Comparison of ENCODE assay signal across 31 cellular contexts in genomic region chr22:41229730-41230398, GRCh38. TPM values are rescaled to one million over a fixed set of nuclear protein-coding genes. Genes with fewer than 3 reads are reported as not detected.
DNase-seq lines count a peak whose midpoint lies in the region; ATAC-seq and TF ChIP-seq lines count a peak whose summit lies in the region.
"Had no signal": no experiment of that assay in that cellular context is flagged by ENCODE, and none has a peak within 500 bp of the region (broad histone marks: within the 10 kb centered on the region; RNA-seq: fewer than 3 reads in every experiment).

No MANE protein-coding gene starts in this region.

- H3K27me3 ChIP-seq in heart left ventricle (no peaks in the 10 kb centered on the region), gastroesophageal sphincter (no peaks in the 10 kb centered on the region), sigmoid colon (no peaks in the 10 kb centered on the region)
- H3K27me3 ChIP-seq: breast epithelium, hepatocyte, left lung, ovary, SJCRH30, vagina had no signal

- peaks cover 0 to 45% (median 38%) of the 10 kb centered on the region in 9 donors for H3K36me3 ChIP-seq in heart left ventricle
- peaks cover 0 to 70% of the 10 kb centered on the region in 2 donors for H3K36me3 ChIP-seq in gastroesophageal sphincter
- H3K36me3 ChIP-seq in sigmoid colon: peaks cover 21 to 59% (median 35%) of the 10 kb centered on the region in 4 donors
- H3K36me3 ChIP-seq: ovary had no signal

- H3K27ac ChIP-seq in heart left ventricle: peak overlapping the region in 10 of 12 donors; percentile 9 to 81 (median 66)
- no peak overlapping the region for H3K27ac ChIP-seq in gastroesophageal sphincter
- no peak overlapping the region for H3K27ac ChIP-seq in sigmoid colon
- H3K27ac ChIP-seq: breast epithelium, GM23248, hepatocyte, ovary, SJCRH30, thoracic aorta, vagina had no signal

- DNase-seq in Right ventricle myocardium inferior (ENCODE audit: missing footprints) (peak; percentile 75), cardiac septum (ENCODE audit: low spot score) (no peak), heart left ventricle (peak in 4 of 5 donors; percentile 50 to 85 (median 70)), lung microvascular endothelial cell (ENCODE audit: low read depth in 2 of 2) (peak; percentile 51 to 86), activated gamma-delta T cell treated with Interleukin-2 at 50 U/mL for 16 hours (no peak), sigmoid colon (no peak)
- DNase-seq: activated CD4-positive, alpha-beta T cell treated with anti-CD3 and anti-CD28 coated beads, Interleukin-2, amount 50 U/mL, for 48 hours; effector memory CD4-positive, alpha-beta T cell; foreskin fibroblast; GM23248; HFFc6; left lung; midbrain; naive thymus-derived CD4-positive, alpha-beta T cell; NCI-H1092; NCI-H187 treated with DMSO at 0.1 percent for 48 hours; NCI-H526 treated with DMSO at 0.1 percent for 48 hours; ovary; SJCRH30; stimulated activated naive CD8-positive, alpha-beta T cell treated with anti-CD3 and anti-CD28 coated beads, Interleukin-15, Interleukin-2, amounts not matched to agents 100 U/mL and 50 U/mL, for 24 hours had no signal

- H3K4me3 ChIP-seq in heart left ventricle (no peak overlapping the region), gastroesophageal sphincter (no peak overlapping the region), sigmoid colon (no peak overlapping the region)
- H3K4me3 ChIP-seq: breast epithelium, GM12878, GM23248, hepatocyte, left lung, ovary, SJCRH30, thoracic aorta, vagina had no signal

- ATAC-seq in Right ventricle myocardium inferior (peak; percentile 83), heart left ventricle (peak; percentile 64 to 80 (median 76)), gastroesophageal sphincter (no peak), HG03521 (IDR thresholded peaks at IDR 0.05; ENCODE audit: unreplicated experiment) (no peak)
- ATAC-seq: activated CD4-positive, CD25-positive, alpha-beta regulatory T cell treated with anti-CD3 and anti-CD28 coated beads, Interleukin-2, amount 50 U/mL, for 24 hours; esophagus mucosa; GM12878; left lung; naive thymus-derived CD4-positive, alpha-beta T cell; Panc1; stimulated activated naive CD8-positive, alpha-beta T cell treated with anti-CD3 and anti-CD28 coated beads, Interleukin-15, Interleukin-2, amounts not matched to agents 100 U/mL and 50 U/mL, for 24 hours had no signal

- intact Hi-C loops in Right ventricle myocardium inferior (cut with DNase I): no loop called here
- intact Hi-C loops in cardiac septum (cut with DNase I): no loop called here
- intact Hi-C loops in heart left ventricle (cut with DNase I): loop anchor here in 2 of 10 donors (5.0 kb wide), 1 partner anchor 33 kb away; no protein-coding TSS in a partner anchor
- intact Hi-C loops in sigmoid colon (cut with DNase I): no loop called here

- no peak for TF ChIP-seq EP300 in gastroesophageal sphincter (IDR thresholded peaks at IDR 0.05)
- TF ChIP-seq EP300 in sigmoid colon (IDR thresholded peaks at IDR 0.05): no peak

- no peak for TF ChIP-seq POLR2A in heart left ventricle (IDR thresholded peaks at IDR 0.05)
- TF ChIP-seq POLR2A in gastroesophageal sphincter (IDR thresholded peaks at IDR 0.05): no peak
- TF ChIP-seq POLR2A in sigmoid colon (IDR thresholded peaks at IDR 0.05): no peak

- H3K9me3 ChIP-seq in heart left ventricle: no peaks in the 10 kb centered on the region
- no peaks in the 10 kb centered on the region for H3K9me3 ChIP-seq in gastroesophageal sphincter
- no peaks in the 10 kb centered on the region for H3K9me3 ChIP-seq in sigmoid colon
- H3K9me3 ChIP-seq: breast epithelium, left lung, ovary, SJCRH30, thoracic aorta, vagina had no signal

- peaks cover 0 to 44% (median 33%) of the 10 kb centered on the region in 12 donors for H3K4me1 ChIP-seq in heart left ventricle
- H3K4me1 ChIP-seq in gastroesophageal sphincter: no peaks in the 10 kb centered on the region
- H3K4me1 ChIP-seq in sigmoid colon: no peaks in the 10 kb centered on the region
- H3K4me1 ChIP-seq: breast epithelium, SJCRH30, vagina had no signal

- TF ChIP-seq CTCF in heart left ventricle (IDR thresholded peaks at IDR 0.05) (no peak), gastroesophageal sphincter (IDR thresholded peaks at IDR 0.05) (no peak), sigmoid colon (IDR thresholded peaks at IDR 0.05) (no peak)

- WGBS in heart left ventricle, 4 donors: 39 to 51% (median 44%) methylated on average over 13 to 17 of the region's 17 CpGs
- 100% methylated on average over 1 of the region's 17 CpGs; no CpG with 5 or more reads in 1 of the 2 donors for WGBS in gastroesophageal sphincter (ENCODE audit: low coverage in 1 of 2), 2 donors
- 72 to 80% methylated on average over 17 of the region's 17 CpGs for WGBS in sigmoid colon, 2 donors

RNA-seq across cellular contexts. Expression of gene CHADL, which starts 10.9 kb away (rescaled TPM):
- total RNA-seq in Right ventricle myocardium inferior (26.4 TPM), cardiac septum (2.9 TPM), heart left ventricle (10 to 100 TPM in 5 of 9 donors, 1 to 10 TPM in 4; 5.6 to 20.6 (median 10.7) TPM), lung microvascular endothelial cell (0.44 and 0.60 TPM in 2 replicates), gastroesophageal sphincter (10 to 100 TPM in 1 of 4 donors, 1 to 10 TPM in 3; 5.9 to 12.6 (median 7.4) TPM), sigmoid colon (10 to 100 TPM in 3 of 4 donors, 1 to 10 TPM in 1; 3.3 to 25.5 (median 16.5) TPM)
- polyA plus RNA-seq in heart left ventricle (10 to 100 TPM in 1 of 2 donors, 1 to 10 TPM in 1; 3.9 to 31.2 TPM), sigmoid colon (1 to 10 TPM in 2 of 3 donors, under 1 TPM in 1; 0.46 to 4.2 (median 2.1) TPM)
- total RNA-seq: A172, GM12878 had no signal

RNA-seq across cellular contexts. Expression of gene L3MBTL2, which starts 24.8 kb away (rescaled TPM):
- total RNA-seq in Right ventricle myocardium inferior: 15.7 TPM
- 14.2 TPM for total RNA-seq in cardiac septum
- 10 to 100 TPM; 10.1 to 21.2 (median 14.6) TPM for total RNA-seq in heart left ventricle
- 10 to 100 TPM in 1 of 2 donors, 1 to 10 TPM in 1; 7.3 to 25.7 TPM for polyA plus RNA-seq in heart left ventricle
- total RNA-seq in lung microvascular endothelial cell: 17.0 and 21.6 TPM in 2 replicates
- total RNA-seq in gastroesophageal sphincter: 10 to 100 TPM; 11.9 to 27.5 (median 21.6) TPM
- total RNA-seq in sigmoid colon: 10 to 100 TPM in 3 of 4 donors, 1 to 10 TPM in 1; 9.9 to 19.0 (median 15.1) TPM
- 10 to 100 TPM in 1 of 3 donors, 1 to 10 TPM in 2; 7.2 to 17.8 (median 7.8) TPM for polyA plus RNA-seq in sigmoid colon

RNA-seq across cellular contexts. Expression of gene RANGAP1, which starts 56.1 kb away (rescaled TPM):
- total RNA-seq in Right ventricle myocardium inferior: 51.5 TPM
- 32.8 TPM for total RNA-seq in cardiac septum
- 10 to 100 TPM; 27.7 to 75.6 (median 35.0) TPM for total RNA-seq in heart left ventricle
- polyA plus RNA-seq in heart left ventricle: 100 to 1,000 TPM in 1 of 2 donors, 10 to 100 TPM in 1; 23.7 to 125 TPM
- 58.2 and 73.0 TPM in 2 replicates for total RNA-seq in lung microvascular endothelial cell
- 10 to 100 TPM; 47.9 to 91.5 (median 59.1) TPM for total RNA-seq in gastroesophageal sphincter
- 10 to 100 TPM; 24.5 to 41.3 (median 33.2) TPM for total RNA-seq in sigmoid colon
- polyA plus RNA-seq in sigmoid colon: 10 to 100 TPM; 18.7 to 64.8 (median 19.8) TPM

Comparison
In these comparisons a context has a peak if more than half of its experiments do, and no peak if none do; other contexts are left out.
1. DNase-seq: peak in Right ventricle myocardium inferior (single experiment), heart left ventricle (4 of 5) and lung microvascular endothelial cell (2 of 2); none in cardiac septum (single experiment), activated gamma-delta T cell treated with Interleukin-2 at 50 U/mL for 16 hours (single experiment) and sigmoid colon (single experiment).
2. ATAC-seq: peak in Right ventricle myocardium inferior (single experiment) and heart left ventricle (4 of 4); none in gastroesophageal sphincter (single experiment) and HG03521 (single experiment).
3. H3K27ac ChIP-seq: peak in heart left ventricle (10 of 12); none in gastroesophageal sphincter (0 of 4) and sigmoid colon (0 of 4).